In genomic region chr1:159144571-159144970, GRCh38 we compare ENCODE assay signal across 25 cellular contexts. TPM values are rescaled to one million over a fixed set of nuclear protein-coding genes. Genes with fewer than 3 reads are reported as not detected.
"Had no signal": no experiment of that assay in that cellular context is flagged by ENCODE, and none has a peak within 500 bp of the region (broad histone marks: within the 10 kb centered on the region; RNA-seq: fewer than 3 reads in every experiment).

No MANE protein-coding gene starts in this region.

- H3K4me1 Mint-ChIP-seq: memory B cell; naive thymus-derived CD4-positive, alpha-beta T cell; stimulated activated naive B cell treated with anti-CD40 and anti-IgM and Interleukin-4, amounts not matched to agents 10 μg/mL and 1 μg/mL and 100 μg/mL, for 72 hours had no signal

- H3K27ac Mint-ChIP-seq: memory B cell; naive thymus-derived CD4-positive, alpha-beta T cell; natural killer cell treated with Interleukin-12 subunit alpha and Interleukin-12 subunit beta and Interleukin-15 and Interleukin-18, amount 100 ng/mL, for 72 hours; progenitor cell of endocrine pancreas; stimulated activated naive B cell treated with anti-CD40 and anti-IgM and Interleukin-4, amounts not matched to agents 10 μg/mL and 1 μg/mL and 100 μg/mL, for 72 hours had no signal

- H3K36me3 ChIP-seq: left ventricle myocardium inferior, ovary, stomach, thyroid gland, transverse colon, upper lobe of left lung, vagina had no signal

- H3K36me3 Mint-ChIP-seq: naive thymus-derived CD4-positive, alpha-beta T cell; natural killer cell treated with Interleukin-12 subunit alpha and Interleukin-12 subunit beta and Interleukin-15 and Interleukin-18, amount 100 ng/mL, for 72 hours had no signal

- H3K4me3 Mint-ChIP-seq: memory B cell; naive thymus-derived CD4-positive, alpha-beta T cell; natural killer cell treated with Interleukin-12 subunit alpha and Interleukin-12 subunit beta and Interleukin-15 and Interleukin-18, amount 100 ng/mL, for 72 hours; stimulated activated naive B cell treated with anti-CD40 and anti-IgM and Interleukin-4, amounts not matched to agents 10 μg/mL and 1 μg/mL and 100 μg/mL, for 72 hours had no signal

- H3K9me3 ChIP-seq: left ventricle myocardium inferior, mucosa of descending colon, ovary, stomach, testis, thyroid gland, transverse colon, upper lobe of left lung, vagina had no signal

- H3K4me1 ChIP-seq: left ventricle myocardium inferior, testis, thyroid gland, transverse colon, vagina had no signal

- DNase-seq: islet precursor cell; left ventricle myocardium inferior; midbrain; mucosa of descending colon; naive thymus-derived CD4-positive, alpha-beta T cell; ovary; retina; right cardiac atrium; stimulated activated CD4-positive, alpha-beta T cell treated with anti-CD3 and anti-CD28 coated beads, Interleukin-12 subunit alpha, Interleukin-12 subunit beta, amount 100 ng/mL, for 4 hours; stimulated activated CD4-positive, alpha-beta T cell treated with anti-CD3 and anti-CD28 coated beads, Interleukin-15, amount 100 ng/mL, for 24 hours; stimulated activated CD4-positive, alpha-beta T cell treated with anti-CD3 and anti-CD28 coated beads, Interleukin-2, amount 100 ng/mL, for 24 hours; stimulated activated CD4-positive, alpha-beta T cell treated with anti-CD3 and anti-CD28 coated beads, Interleukin-4, amount 100 ng/mL, for 1 hour; stimulated activated naive B cell treated with anti-CD40 and anti-IgM and Interleukin-4, amounts not matched to agents 10 μg/mL and 1 μg/mL and 100 μg/mL, for 72 hours; stimulated activated naive CD8-positive, alpha-beta T cell treated with anti-CD3 and anti-CD28 coated beads, Interleukin-15, Interleukin-2, amounts not matched to agents 100 U/mL and 50 U/mL, for 24 hours; stomach; testis; thyroid gland; transverse colon; upper lobe of left lung had no signal

- H3K27me3 ChIP-seq: ovary, testis, thyroid gland, upper lobe of left lung, vagina had no signal

- H3K9me3 Mint-ChIP-seq: memory B cell; natural killer cell treated with Interleukin-12 subunit alpha and Interleukin-12 subunit beta and Interleukin-15 and Interleukin-18, amount 100 ng/mL, for 72 hours; stimulated activated naive B cell treated with anti-CD40 and anti-IgM and Interleukin-4, amounts not matched to agents 10 μg/mL and 1 μg/mL and 100 μg/mL, for 72 hours had no signal

- H3K27ac ChIP-seq: left ventricle myocardium inferior, ovary, skin epidermis, stomach, testis, thyroid gland, transverse colon, upper lobe of left lung, vagina had no signal

- H3K4me3 ChIP-seq: left ventricle myocardium inferior, lung, mucosa of descending colon, ovary, skin epidermis, stomach, testis, thyroid gland, transverse colon, upper lobe of left lung, vagina had no signal

- H3K27me3 Mint-ChIP-seq: progenitor cell of endocrine pancreas had no signal

RNA-seq across cellular contexts. Expression of gene CADM3, which starts 26.8 kb away (rescaled TPM):
- total RNA-seq: naive thymus-derived CD4-positive, alpha-beta T cell; natural killer cell treated with Interleukin-12 subunit alpha and Interleukin-12 subunit beta and Interleukin-15 and Interleukin-18, amount 100 ng/mL, for 72 hours had no signal
- polyA plus RNA-seq: naive thymus-derived CD4-positive, alpha-beta T cell had no signal
